In the genomic region with DNA sequence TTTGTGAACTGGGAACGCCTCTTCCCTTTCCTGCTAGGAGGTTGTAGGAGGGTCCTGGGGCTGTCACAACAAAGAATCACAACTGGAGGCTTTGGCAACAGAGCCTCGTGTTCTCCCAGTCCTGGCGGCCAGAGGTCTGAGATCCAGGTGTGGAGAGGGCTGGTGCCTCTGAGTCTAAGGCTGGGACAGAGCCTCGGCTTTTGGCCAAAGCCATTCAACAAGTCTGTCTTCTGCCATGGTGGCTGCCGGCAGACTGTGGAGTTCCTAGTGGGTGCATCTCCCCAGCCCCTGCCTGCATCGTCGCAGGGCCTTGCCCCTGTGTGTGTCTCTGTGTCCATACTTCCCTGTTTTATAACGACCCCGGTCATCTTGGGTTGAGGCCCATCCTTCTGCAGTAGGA, we compare ENCODE assay signal across 24 cellular contexts. TPM values are rescaled to one million over a fixed set of nuclear protein-coding genes. Genes with fewer than 3 reads are reported as not detected.
"Had no signal": no experiment of that assay in that cellular context is flagged by ENCODE, and none has a peak within 500 bp of the region (broad histone marks: within the 10 kb centered on the region; RNA-seq: fewer than 3 reads in every experiment).

No MANE protein-coding gene starts in this region.

- H3K9ac ChIP-seq: KMS-11, SK-N-SH had no signal

- H3K4me1 ChIP-seq: SJCRH30 had no signal

- H3K9me3 ChIP-seq: SJCRH30, SK-N-SH had no signal

- H3K4me3 ChIP-seq: cardiac muscle cell, PC-9, SJCRH30 had no signal

- DNase-seq: activated CD4-positive, alpha-beta memory T cell treated with anti-CD3 and anti-CD28 coated beads for 36 hours; activated CD4-positive, alpha-beta T cell treated with anti-CD3 and anti-CD28 coated beads, Interleukin-2, amount 10 ng/mL, durations not matched to agents 7 days and 5 days; activated CD4-positive, CD25-positive, alpha-beta regulatory T cell; activated CD8-positive, alpha-beta memory T cell treated with anti-CD3 and anti-CD28 coated beads for 24 hours; activated gamma-delta T cell; activated naive CD4-positive, alpha-beta T cell treated with anti-CD3 and anti-CD28 coated beads for 36 hours; activated T-cell treated with anti-CD3 and anti-CD28 coated beads, Interleukin-2, amount 50 U/mL, for 4 hours; amygdala; brain microvascular endothelial cell; MV-4-11; NCI-H1092 treated with DMSO at 0.1 percent for 48 hours; NCI-H1417 treated with DMSO at 0.1 percent for 48 hours; NCI-H1694; NCI-H2029 treated with DMSO at 0.1 percent for 48 hours; NCI-H510A treated with DMSO at 0.1 percent for 48 hours; NCI-H69; PC-9; SJCRH30; SK-N-SH; T-helper 1 cell had no signal

- H3K36me3 ChIP-seq: brain microvascular endothelial cell, cardiac muscle cell, SJCRH30 had no signal

- H3K27me3 ChIP-seq: SJCRH30 had no signal

- H3K27ac ChIP-seq: brain microvascular endothelial cell, cardiac muscle cell, KMS-11, PC-9, SJCRH30, VCaP had no signal

- ATAC-seq: activated T-cell treated with anti-CD3 and anti-CD28 coated beads, Interleukin-2, amount 50 U/mL, for 4 hours had no signal

RNA-seq across cellular contexts. Expression of gene IRX4, which starts 9.5 kb away (rescaled TPM):
- total RNA-seq: activated CD4-positive, alpha-beta memory T cell treated with anti-CD3 and anti-CD28 coated beads for 36 hours; activated CD4-positive, alpha-beta T cell treated with anti-CD3 and anti-CD28 coated beads, Interleukin-2, amount 10 ng/mL, durations not matched to agents 7 days and 5 days; activated naive CD4-positive, alpha-beta T cell treated with anti-CD3 and anti-CD28 coated beads for 36 hours; activated T-cell treated with anti-CD3 and anti-CD28 coated beads, Interleukin-2, amount 50 U/mL, for 4 hours; PC-9; SJCRH30; T-helper 2 cell treated with Interferon-gamma antibody and Interleukin-4, amounts not matched to agents 100 ng/mL and 5 ng/mL, for 36 hours had no signal
- polyA plus RNA-seq: SK-N-SH had no signal
